Comparison of ENCODE assay signal across 9 cellular contexts in the genomic region with DNA sequence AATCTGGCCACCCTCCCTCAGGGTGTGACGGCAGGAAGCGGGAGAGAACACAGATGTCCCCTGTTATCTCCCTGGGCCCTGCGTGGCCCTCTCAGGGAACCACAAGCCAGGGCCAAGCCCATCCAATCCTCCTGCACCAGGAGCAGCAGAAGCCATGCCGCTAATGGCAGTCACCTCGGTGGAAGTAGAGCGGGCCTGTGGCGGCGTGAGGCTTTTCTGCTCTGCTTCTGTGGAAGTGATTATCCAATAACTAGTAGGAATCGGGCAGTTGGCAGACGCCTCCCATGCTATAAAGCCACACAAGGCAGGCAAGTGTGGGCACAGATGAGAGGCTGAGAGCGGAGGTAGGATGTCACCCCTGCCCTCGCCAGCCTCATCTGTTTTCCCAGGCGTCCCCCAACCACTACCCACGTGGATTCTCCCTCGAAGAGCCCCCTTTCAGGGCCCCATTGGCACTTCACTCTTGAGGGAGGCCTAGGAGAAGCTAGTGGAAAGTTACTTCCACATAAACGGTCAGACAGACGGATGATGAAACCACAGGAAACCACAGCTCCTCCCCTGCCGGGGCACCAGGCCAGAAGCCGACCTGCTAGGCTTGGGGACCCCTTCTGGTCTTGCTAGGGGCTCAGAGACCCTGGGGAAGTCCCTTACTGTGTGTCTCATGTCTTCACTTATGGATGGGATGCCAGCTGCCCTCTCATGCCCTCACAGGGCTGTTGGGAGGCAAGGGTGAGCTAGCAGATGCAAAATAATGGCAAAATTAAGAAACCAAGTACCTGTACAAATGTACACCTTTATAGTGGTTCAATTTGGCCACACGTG. TPM values are rescaled to one million over a fixed set of nuclear protein-coding genes. Genes with fewer than 3 reads are reported as not detected.
DNase-seq lines count a peak whose midpoint lies in the region; ATAC-seq and TF ChIP-seq lines count a peak whose summit lies in the region.
"Had no signal": no experiment of that assay in that cellular context is flagged by ENCODE, and none has a peak within 500 bp of the region (broad histone marks: within the 10 kb centered on the region; RNA-seq: fewer than 3 reads in every experiment).

No MANE protein-coding gene starts in this region.

- peak; percentile 44 for ATAC-seq in GM21786 (IDR thresholded peaks at IDR 0.05; ENCODE audit: unreplicated experiment)
- peak; percentile 5 to 49 for ATAC-seq in naive thymus-derived CD8-positive, alpha-beta T cell

- H3K9me3 ChIP-seq in Loucy (ENCODE audit: insufficient read depth, low read depth, low read length): no peaks in the 10 kb centered on the region

- peaks cover 16% of the 10 kb centered on the region for H3F3A ChIP-seq in Loucy (ENCODE audit: low read depth)

- no peaks in the 10 kb centered on the region for H3K27me3 Mint-ChIP-seq in activated CD4-positive, alpha-beta T cell treated with anti-CD3 and anti-CD28 coated beads, Interleukin-2, amount 10 ng/mL, durations not matched to agents 24 days and 14 days
- H3K27me3 Mint-ChIP-seq in naive thymus-derived CD8-positive, alpha-beta T cell: no peaks in the 10 kb centered on the region

- H3K9me3 Mint-ChIP-seq in activated CD4-positive, alpha-beta T cell treated with anti-CD3 and anti-CD28 coated beads, Interleukin-2, amount 10 ng/mL, durations not matched to agents 24 days and 14 days: no peaks in the 10 kb centered on the region
- H3K9me3 Mint-ChIP-seq in naive thymus-derived CD8-positive, alpha-beta T cell: no peaks in the 10 kb centered on the region

- peak; percentile 81 for DNase-seq in EH (ENCODE audit: low read depth)
- peak; percentile 90 for DNase-seq in activated CD4-positive, alpha-beta T cell treated with anti-CD3 and anti-CD28 coated beads, Interleukin-2, amount 10 ng/mL, durations not matched to agents 24 days and 14 days
- peak; percentile 25 for DNase-seq in effector CD8-positive, alpha-beta T cell (lab: John Stamatoyannopoulos, UW)
- DNase-seq in naive thymus-derived CD8-positive, alpha-beta T cell: peak in 7 of 10 donors; percentile 30 to 78 (median 55)
- DNase-seq in NCI-H2029 (lab: John Stamatoyannopoulos, UW): no peak
- DNase-seq in NCI-H524 (lab: John Stamatoyannopoulos, UW): no peak

- H3K9me2 ChIP-seq in Loucy (replicated peaks; ENCODE audit: low read depth, low read length): no peaks in the 10 kb centered on the region

- H3K4me1 ChIP-seq in Loucy (ENCODE audit: insufficient read depth, low read length, poor library complexity, severe bottlenecking): peaks cover 56% of the 10 kb centered on the region

- POLR2A ChIA-PET in naive thymus-derived CD8-positive, alpha-beta T cell (lab: Charles Lee): interaction anchor here (0.6 to 17.8 kb wide), 13 partner anchors 20 to 781 kb away, joined by 3 to 1336 read pairs (median 5); a partner anchor contains a TSS

- H3K36me3 Mint-ChIP-seq in activated CD4-positive, alpha-beta T cell treated with anti-CD3 and anti-CD28 coated beads, Interleukin-2, amount 10 ng/mL, durations not matched to agents 24 days and 14 days (ENCODE audit: low read depth): peaks cover 2% of the 10 kb centered on the region
- H3K36me3 Mint-ChIP-seq in naive thymus-derived CD8-positive, alpha-beta T cell: no peaks in the 10 kb centered on the region

- peaks cover 40% of the 10 kb centered on the region for H3K79me2 ChIP-seq in Loucy (ENCODE audit: insufficient read depth, low read length)

- H3K4me2 ChIP-seq in Loucy (ENCODE audit: low read depth, low read length, poor library complexity, severe bottlenecking): peak overlapping the region; percentile 100

- H3K27ac Mint-ChIP-seq in activated CD4-positive, alpha-beta T cell treated with anti-CD3 and anti-CD28 coated beads, Interleukin-2, amount 10 ng/mL, durations not matched to agents 24 days and 14 days: peak overlapping the region; percentile 98
- peak overlapping the region; percentile 94 to 99 (median 97) for H3K27ac Mint-ChIP-seq in naive thymus-derived CD8-positive, alpha-beta T cell

- H3K4me1 Mint-ChIP-seq in activated CD4-positive, alpha-beta T cell treated with anti-CD3 and anti-CD28 coated beads, Interleukin-2, amount 10 ng/mL, durations not matched to agents 24 days and 14 days: peaks cover 51% of the 10 kb centered on the region
- H3K4me1 Mint-ChIP-seq in naive thymus-derived CD8-positive, alpha-beta T cell: peaks cover 17 to 82% (median 68%) of the 10 kb centered on the region in 4 donors

- intact Hi-C loops in activated CD4-positive, alpha-beta T cell treated with anti-CD3 and anti-CD28 coated beads, Interleukin-2, amount 10 ng/mL, durations not matched to agents 24 days and 14 days (cut with micrococcal nuclease): loop anchor here (1.0 to 10.0 kb wide), 5 partner anchors 14 to 1191 kb away; a partner anchor contains a TSS

- peak overlapping the region; percentile 70 for H3K4me3 ChIP-seq in Loucy (ENCODE audit: low read length, poor library complexity, severe bottlenecking)

- peak overlapping the region; percentile 90 for H3K4me3 Mint-ChIP-seq in activated CD4-positive, alpha-beta T cell treated with anti-CD3 and anti-CD28 coated beads, Interleukin-2, amount 10 ng/mL, durations not matched to agents 24 days and 14 days
- H3K4me3 Mint-ChIP-seq in naive thymus-derived CD8-positive, alpha-beta T cell: peak overlapping the region; percentile 72 to 90 (median 88)

- no peak overlapping the region for H2AFZ ChIP-seq in Loucy (ENCODE audit: low read length)

- H3K9ac ChIP-seq in Loucy (ENCODE audit: low read depth, low read length, poor library complexity, severe bottlenecking): peak overlapping the region; percentile 99

- no peak for TF ChIP-seq CTCF in Loucy (conservative IDR thresholded peaks at IDR 0.05; ENCODE audit: low read length)

- H3K27me3 ChIP-seq in Loucy (ENCODE audit: insufficient read depth, low read length, poor library complexity, severe bottlenecking): no peaks in the 10 kb centered on the region

- no peaks in the 10 kb centered on the region for H4K20me1 ChIP-seq in Loucy (ENCODE audit: insufficient read depth, low read length, poor library complexity, severe bottlenecking)

- H3K36me3 ChIP-seq in Loucy (ENCODE audit: insufficient read depth, low read length): no peaks in the 10 kb centered on the region

RNA-seq across cellular contexts. Expression of a gene that starts 18.8 kb away (rescaled TPM):
- total RNA-seq in activated CD4-positive, alpha-beta T cell treated with anti-CD3 and anti-CD28 coated beads, Interleukin-2, amount 10 ng/mL, durations not matched to agents 24 days and 14 days: 5,263 and 5,311 TPM in 2 replicates
- total RNA-seq in naive thymus-derived CD8-positive, alpha-beta T cell: 1,000 to 10,000 TPM; 4,350 to 4,478 TPM
- over 10,000 TPM; 23,903 to 30,039 (median 28,786) TPM for polyA plus RNA-seq in naive thymus-derived CD8-positive, alpha-beta T cell
- total RNA-seq: SK-MEL-5 had no signal

RNA-seq across cellular contexts. Expression of a gene that starts 49.7 kb away (rescaled TPM):
- total RNA-seq in activated CD4-positive, alpha-beta T cell treated with anti-CD3 and anti-CD28 coated beads, Interleukin-2, amount 10 ng/mL, durations not matched to agents 24 days and 14 days: not detected in 2 replicates
- under 1 TPM; 0.21 to 0.22 TPM for total RNA-seq in naive thymus-derived CD8-positive, alpha-beta T cell
- polyA plus RNA-seq in naive thymus-derived CD8-positive, alpha-beta T cell: not detected
- total RNA-seq: SK-MEL-5 had no signal

Comparison
In these comparisons a context has a peak if more than half of its experiments do, and no peak if none do; other contexts are left out.
1. DNase-seq: peak in EH (single experiment), activated CD4-positive, alpha-beta T cell treated with anti-CD3 and anti-CD28 coated beads, Interleukin-2, amount 10 ng/mL, durations not matched to agents 24 days and 14 days (single experiment), effector CD8-positive, alpha-beta T cell (single experiment) and naive thymus-derived CD8-positive, alpha-beta T cell (7 of 10); none in NCI-H2029 (single experiment) and NCI-H524 (0 of 2).